Comparison of ENCODE assay signal across 31 cellular contexts in genomic region chr5:65893749-65894430, GRCh38.
"Had no signal": no experiment of that assay in that cellular context is flagged by ENCODE, and none has a peak within 500 bp of the region (broad histone marks: within the 10 kb centered on the region; RNA-seq: fewer than 3 reads in every experiment).

No MANE protein-coding gene starts in this region.

- H3K4me3 ChIP-seq: adrenal gland, SJCRH30 had no signal

- ATAC-seq: activated T-helper 17 cell treated with anti-CD3 and anti-CD28 coated beads, Interleukin-2, amount 50 U/mL, for 72 hours; Panc1; Right ventricle myocardium inferior; T-helper 17 cell had no signal

- H3K4me1 ChIP-seq: adrenal gland, SJCRH30 had no signal

- DNase-seq: activated B cell treated with CpG ODN at 0.5 μM for 24 hours; activated CD4-positive, alpha-beta memory T cell treated with anti-CD3 and anti-CD28 coated beads, Interleukin-2, amount 10 ng/mL, durations not matched to agents 7 days and 5 days; activated CD4-positive, alpha-beta T cell treated with anti-CD3 and anti-CD28 coated beads for 1 hour; activated CD4-positive, alpha-beta T cell treated with anti-CD3 and anti-CD28 coated beads, Interleukin-2, amount 50 U/mL, for 1 hour; activated gamma-delta T cell; activated naive CD4-positive, alpha-beta T cell treated with anti-CD3 and anti-CD28 coated beads for 36 hours; activated naive CD8-positive, alpha-beta T cell treated with anti-CD3 and anti-CD28 coated beads, Interleukin-2, amount 10 ng/mL, durations not matched to agents 7 days and 5 days; activated T-cell treated with anti-CD3 and anti-CD28 coated beads for 4 hours; activated T-cell treated with anti-CD3 and anti-CD28 coated beads, Interleukin-2, amount 50 U/mL, for 48 hours; adrenal gland; anterior cingulate cortex; cerebellar nuclear complex; KG1; NCI-H1092; NCI-H1417; NCI-H1930; NCI-H2171; NCI-H2227 treated with DMSO at 0.1 percent for 48 hours; NCI-H446 treated with DMSO at 0.1 percent for 48 hours; NCI-H526; NCI-H774; OCI-M1; RPMI8226; SJCRH30; SK-N-SH; SW 1271; T-helper 17 cell; T-helper 9 cell had no signal

- H3K27me3 Mint-ChIP-seq: activated naive CD8-positive, alpha-beta T cell treated with anti-CD3 and anti-CD28 coated beads, Interleukin-2, amount 10 ng/mL, durations not matched to agents 7 days and 5 days; activated T-helper 17 cell treated with anti-CD3 and anti-CD28 coated beads, Interleukin-2, amount 50 U/mL, for 72 hours; T-helper 17 cell had no signal

- H3K4me3 Mint-ChIP-seq: activated B cell treated with CpG ODN at 0.5 μM for 24 hours; activated CD4-positive, alpha-beta memory T cell treated with anti-CD3 and anti-CD28 coated beads, Interleukin-2, amount 10 ng/mL, durations not matched to agents 7 days and 5 days; activated naive CD4-positive, alpha-beta T cell treated with anti-CD3 and anti-CD28 coated beads for 36 hours; activated naive CD8-positive, alpha-beta T cell treated with anti-CD3 and anti-CD28 coated beads, Interleukin-2, amount 10 ng/mL, durations not matched to agents 7 days and 5 days; activated T-helper 17 cell treated with anti-CD3 and anti-CD28 coated beads, Interleukin-2, amount 50 U/mL, for 72 hours; T-helper 17 cell had no signal

- H3K27ac Mint-ChIP-seq: activated B cell treated with CpG ODN at 0.5 μM for 24 hours; activated CD4-positive, alpha-beta memory T cell treated with anti-CD3 and anti-CD28 coated beads, Interleukin-2, amount 10 ng/mL, durations not matched to agents 7 days and 5 days; activated naive CD4-positive, alpha-beta T cell treated with anti-CD3 and anti-CD28 coated beads for 36 hours; activated naive CD8-positive, alpha-beta T cell treated with anti-CD3 and anti-CD28 coated beads, Interleukin-2, amount 10 ng/mL, durations not matched to agents 7 days and 5 days; activated T-helper 17 cell treated with anti-CD3 and anti-CD28 coated beads, Interleukin-2, amount 50 U/mL, for 72 hours; T-helper 17 cell had no signal

- H3K36me3 Mint-ChIP-seq: activated naive CD8-positive, alpha-beta T cell treated with anti-CD3 and anti-CD28 coated beads, Interleukin-2, amount 10 ng/mL, durations not matched to agents 7 days and 5 days had no signal

- H3K4me2 ChIP-seq: SK-N-SH had no signal

- H3K9ac ChIP-seq: SK-N-SH had no signal

- H3K4me1 Mint-ChIP-seq: activated B cell treated with CpG ODN at 0.5 μM for 24 hours; activated CD4-positive, alpha-beta memory T cell treated with anti-CD3 and anti-CD28 coated beads, Interleukin-2, amount 10 ng/mL, durations not matched to agents 7 days and 5 days; activated naive CD8-positive, alpha-beta T cell treated with anti-CD3 and anti-CD28 coated beads, Interleukin-2, amount 10 ng/mL, durations not matched to agents 7 days and 5 days; activated T-helper 17 cell treated with anti-CD3 and anti-CD28 coated beads, Interleukin-2, amount 50 U/mL, for 72 hours had no signal

- H3K9me3 Mint-ChIP-seq: activated B cell treated with CpG ODN at 0.5 μM for 24 hours; activated CD4-positive, alpha-beta memory T cell treated with anti-CD3 and anti-CD28 coated beads, Interleukin-2, amount 10 ng/mL, durations not matched to agents 7 days and 5 days; activated naive CD4-positive, alpha-beta T cell treated with anti-CD3 and anti-CD28 coated beads for 36 hours; activated T-helper 17 cell treated with anti-CD3 and anti-CD28 coated beads, Interleukin-2, amount 50 U/mL, for 72 hours had no signal

- H3K9me2 ChIP-seq: SK-N-SH had no signal

- H3K9me3 ChIP-seq: adrenal gland, SJCRH30, SK-N-SH had no signal

- H3K27ac ChIP-seq: adrenal gland, SJCRH30 had no signal

- H3K27me3 ChIP-seq: adrenal gland, SJCRH30 had no signal

- H3K36me3 ChIP-seq: adrenal gland, SJCRH30 had no signal
